ENCODE assay signal across 10 cellular contexts in genomic region chr19:56760842-56761241, GRCh38.
"Had no signal": no experiment of that assay in that cellular context is flagged by ENCODE, and none has a peak within 500 bp of the region (broad histone marks: within the 10 kb centered on the region; RNA-seq: fewer than 3 reads in every experiment).

No MANE protein-coding gene starts in this region.

- H3K9me3 ChIP-seq: HAP-1 had no signal

- H3K9ac ChIP-seq: GM23248 had no signal

- H3K36me3 ChIP-seq: HAP-1 had no signal

- DNase-seq: GM23248, GOT3, H7, H9, HCEC 1CT, HFFc6 had no signal

- FAIRE-seq: H1, H54 had no signal

- H3K4me3 ChIP-seq: GM23248, GM23338, HAP-1 had no signal

- H3K27ac ChIP-seq: GM23248 had no signal

- H3K4me1 ChIP-seq: HAP-1 had no signal
